Comparison of ENCODE assay signal across 9 cellular contexts in genomic region chr3:138328341-138328740, GRCh38. TPM values are rescaled to one million over a fixed set of nuclear protein-coding genes. Genes with fewer than 3 reads are reported as not detected.
DNase-seq lines count a peak whose midpoint lies in the region; ATAC-seq and TF ChIP-seq lines count a peak whose summit lies in the region.
"Had no signal": no experiment of that assay in that cellular context is flagged by ENCODE, and none has a peak within 500 bp of the region (broad histone marks: within the 10 kb centered on the region; RNA-seq: fewer than 3 reads in every experiment).

No MANE protein-coding gene starts in this region.

- no peak overlapping the region for H3K27ac Mint-ChIP-seq in activated CD8-positive, alpha-beta memory T cell treated with anti-CD3 and anti-CD28 coated beads, Interleukin-2, amount 10 ng/mL, durations not matched to agents 7 days and 5 days

- peak overlapping the region; percentile 44 for H3K4me3 Mint-ChIP-seq in activated CD8-positive, alpha-beta memory T cell treated with anti-CD3 and anti-CD28 coated beads, Interleukin-2, amount 10 ng/mL, durations not matched to agents 7 days and 5 days

- no peaks in the 10 kb centered on the region for H3K9me3 Mint-ChIP-seq in activated CD8-positive, alpha-beta memory T cell treated with anti-CD3 and anti-CD28 coated beads, Interleukin-2, amount 10 ng/mL, durations not matched to agents 7 days and 5 days (ENCODE audit: low read depth)

- H3K27ac ChIP-seq in effector memory CD4-positive, alpha-beta T cell (ENCODE audit: insufficient read depth, low read length, poor library complexity, severe bottlenecking), result no peak overlapping the region
- H3K27ac ChIP-seq in body of pancreas, result no peak overlapping the region

- no peak for ATAC-seq in activated CD8-positive, alpha-beta memory T cell treated with anti-CD3 and anti-CD28 coated beads, Interleukin-2, amount 10 ng/mL, durations not matched to agents 7 days and 5 days
- ATAC-seq in body of pancreas, result no peak

- peaks cover 3% of the 10 kb centered on the region for H3K27me3 Mint-ChIP-seq in activated CD8-positive, alpha-beta memory T cell treated with anti-CD3 and anti-CD28 coated beads, Interleukin-2, amount 10 ng/mL, durations not matched to agents 7 days and 5 days

- 29 to 44% methylated on average over 2 of the region's 2 CpGs for WGBS in body of pancreas, 2 donors

- no peak for DNase-seq in activated CD8-positive, alpha-beta memory T cell treated with anti-CD3 and anti-CD28 coated beads, Interleukin-2, amount 10 ng/mL, durations not matched to agents 7 days and 5 days
- no peak for DNase-seq in activated CD8-positive, alpha-beta memory T cell treated with anti-CD3 and anti-CD28 coated beads, Interleukin-2, amount 50 U/mL, for 48 hours
- DNase-seq in NCI-H2227 treated with DMSO at 0.1 percent for 48 hours (lab: John Stamatoyannopoulos, UW) (peak; percentile 13), retinal pigment epithelial cell (ENCODE audit: low read depth) (no peak), posterior vena cava (ENCODE audit: low spot score) (no peak), body of pancreas (no peak)
- DNase-seq in effector memory CD4-positive, alpha-beta T cell, result no peak
- DNase-seq in stimulated activated CD4-positive, alpha-beta T cell treated with anti-CD3 and anti-CD28 coated beads, Interleukin-1b, Interleukin-23, amount 100 ng/mL, for 48 hours, result no peak

- H3K4me1 Mint-ChIP-seq in activated CD8-positive, alpha-beta memory T cell treated with anti-CD3 and anti-CD28 coated beads, Interleukin-2, amount 10 ng/mL, durations not matched to agents 7 days and 5 days, result peaks cover 34% of the 10 kb centered on the region

- H3K36me3 ChIP-seq in effector memory CD4-positive, alpha-beta T cell (ENCODE audit: control insufficient read depth, insufficient read depth, low read length), result no peaks in the 10 kb centered on the region
- no peaks in the 10 kb centered on the region for H3K36me3 ChIP-seq in body of pancreas (replicated peaks in 1 of 2; ENCODE audit: insufficient read depth in 1 of 2, low read depth in 2 of 2)

- no peaks in the 10 kb centered on the region for H3K36me3 Mint-ChIP-seq in activated CD8-positive, alpha-beta memory T cell treated with anti-CD3 and anti-CD28 coated beads, Interleukin-2, amount 10 ng/mL, durations not matched to agents 7 days and 5 days

- no peak for TF ChIP-seq POLR2A in body of pancreas (IDR thresholded peaks at IDR 0.05)

- CTCF ChIA-PET in activated CD8-positive, alpha-beta memory T cell treated with anti-CD3 and anti-CD28 coated beads, Interleukin-2, amount 10 ng/mL, durations not matched to agents 7 days and 5 days (lab: Charles Lee), result interaction anchor here (0.7 to 2.7 kb wide), 11 partner anchors 12 to 263 kb away, joined by 3 to 12 read pairs (median 4); partner anchors contain the start of genes ARMC8, DBR1 and ESYT3

- H3K27me3 ChIP-seq in effector memory CD4-positive, alpha-beta T cell (replicated peaks; ENCODE audit: control insufficient read depth, insufficient read depth, low read length, poor library complexity, severe bottlenecking), result no peaks in the 10 kb centered on the region
- H3K27me3 ChIP-seq in body of pancreas, result no peaks in the 10 kb centered on the region

- intact Hi-C loops in posterior vena cava (cut with DNase I), result no loop called here
- intact Hi-C loops in body of pancreas (cut with DNase I), result no loop called here

- H3K4me1 ChIP-seq in effector memory CD4-positive, alpha-beta T cell (ENCODE audit: control insufficient read depth, insufficient read depth, low read length, poor library complexity, severe bottlenecking), result peaks cover 7% of the 10 kb centered on the region
- H3K4me1 ChIP-seq in body of pancreas, result peaks cover 11% of the 10 kb centered on the region

- TF ChIP-seq CTCF in retinal pigment epithelial cell (conservative IDR thresholded peaks at IDR 0.05; ENCODE audit: low read depth, low read length), result peak; percentile 22
- TF ChIP-seq CTCF in body of pancreas (IDR thresholded peaks at IDR 0.05), result no peak

- H3K9me3 ChIP-seq in effector memory CD4-positive, alpha-beta T cell (ENCODE audit: control insufficient read depth, low read length), result no peaks in the 10 kb centered on the region
- H3K9me3 ChIP-seq in body of pancreas, result no peaks in the 10 kb centered on the region

- peak overlapping the region; percentile 76 for H3K4me3 ChIP-seq in effector memory CD4-positive, alpha-beta T cell (ENCODE audit: insufficient read depth, low read depth, low read length, poor library complexity, severe bottlenecking)
- no peak overlapping the region for H3K4me3 ChIP-seq in retinal pigment epithelial cell (ENCODE audit: low read length)
- H3K4me3 ChIP-seq in body of pancreas, result no peak overlapping the region

RNA-seq across cellular contexts. Expression of gene NME9, which starts 1.3 kb away (rescaled TPM):
- not detected for total RNA-seq in activated CD8-positive, alpha-beta memory T cell treated with anti-CD3 and anti-CD28 coated beads, Interleukin-2, amount 10 ng/mL, durations not matched to agents 7 days and 5 days
- total RNA-seq in posterior vena cava, result not detected
- 1 to 10 TPM in 1 of 2 donors, not detected in 1; 1.3 TPM for total RNA-seq in body of pancreas
- total RNA-seq: Daoy had no signal

RNA-seq across cellular contexts. Expression of gene MRAS, which starts 20.0 kb away (rescaled TPM):
- total RNA-seq in activated CD8-positive, alpha-beta memory T cell treated with anti-CD3 and anti-CD28 coated beads, Interleukin-2, amount 10 ng/mL, durations not matched to agents 7 days and 5 days, result not detected
- total RNA-seq in posterior vena cava (100 to 1,000 TPM in 1 of 2 donors, 10 to 100 TPM in 1; 81.5 to 102 TPM), body of pancreas (10 to 100 TPM in 1 of 2 donors, 1 to 10 TPM in 1; 9.9 to 20.1 TPM)

Comparison
In these comparisons a context has a peak if more than half of its experiments do, and no peak if none do; other contexts are left out.
1. RNA of gene MRAS, which starts 20.0 kb away (total RNA-seq): 81.5 to 102 TPM in posterior vena cava and 9.9 to 20.1 TPM in body of pancreas; not detected in activated CD8-positive, alpha-beta memory T cell treated with anti-CD3 and anti-CD28 coated beads, Interleukin-2, amount 10 ng/mL, durations not matched to agents 7 days and 5 days; every median in the first group is over 4 times any median in the second.